ENCODE assay signal across 16 cellular contexts in genomic region chr2:222257645-222258044, GRCh38. TPM values are rescaled to one million over a fixed set of nuclear protein-coding genes. Genes with fewer than 3 reads are reported as not detected.
DNase-seq lines count a peak whose midpoint lies in the region; ATAC-seq, FAIRE-seq and TF ChIP-seq lines count a peak whose summit lies in the region.
"Had no signal": no experiment of that assay in that cellular context is flagged by ENCODE, and none has a peak within 500 bp of the region (broad histone marks: within the 10 kb centered on the region; RNA-seq: fewer than 3 reads in every experiment).

No MANE protein-coding gene starts in this region.

- peaks cover 71% of the 10 kb centered on the region for H3K27me3 Mint-ChIP-seq in type B pancreatic cell

- H3K36me3 Mint-ChIP-seq in type B pancreatic cell = no peaks in the 10 kb centered on the region

- H3K9ac ChIP-seq in H1 (replicated peaks in 1 of 4; ENCODE audit: extremely low read depth in 1 of 4, low read depth in 3 of 4, low read length in 3 of 4) (no peak overlapping the region), mesendoderm (ENCODE audit: low read length) (no peak overlapping the region)

- H3K4me3 Mint-ChIP-seq in type B pancreatic cell = no peak overlapping the region
- H3K4me3 Mint-ChIP-seq: CD4-positive, alpha-beta T cell had no signal

- H3K4me1 Mint-ChIP-seq in type B pancreatic cell (ENCODE audit: unreplicated experiment) = peaks cover 8% of the 10 kb centered on the region

- CTCF ChIA-PET in H1 (lab: Charles Lee; ENCODE audit: partially characterized antibody) = interaction anchor here (0.6 to 1.5 kb wide), 3 partner anchors 200 to 1529 kb away, joined by 3 to 4 read pairs (median 3); no protein-coding TSS in a partner anchor

- no peak for TF ChIP-seq RAD21 in H1 (IDR thresholded peaks at IDR 0.05 in 1 of 2, conservative IDR thresholded peaks at IDR 0.05 in 1 of 2; ENCODE audit: low read depth in 2 of 2, low read length in 2 of 2)

- H4K5ac ChIP-seq in H1 (ENCODE audit: insufficient read length, low read depth, low read length) (no peak overlapping the region), mesendoderm (ENCODE audit: low read length) (no peak overlapping the region)

- H2BK15ac ChIP-seq in H1 (ENCODE audit: low read length) (no peak overlapping the region), mesendoderm (replicated peaks; ENCODE audit: low read depth) (no peak overlapping the region)

- H3K23me2 ChIP-seq in H1 (ENCODE audit: low read depth, low read length) = no peaks in the 10 kb centered on the region

- no peak overlapping the region for H3K27ac ChIP-seq in H1 (ENCODE audit: low read depth, low read length)
- H3K27ac ChIP-seq in mesendoderm (ENCODE audit: low read depth, low read length) = no peak overlapping the region
- H3K27ac ChIP-seq in pancreas = no peak overlapping the region
- no peak overlapping the region for H3K27ac ChIP-seq in heart right ventricle
- H3K27ac ChIP-seq in stomach = no peak overlapping the region

- TF ChIP-seq POLR2A in H1 (IDR thresholded peaks at IDR 0.05; ENCODE audit: control extremely low read depth in 1 of 2, low read depth in 2 of 2, low read length in 2 of 2) = no peak
- no peak for TF ChIP-seq POLR2A in stomach (IDR thresholded peaks at IDR 0.05)

- TF ChIP-seq EP300 in H1 (IDR thresholded peaks at IDR 0.05; ENCODE audit: borderline replicate concordance in 1 of 2, low read depth in 2 of 2, low read length in 2 of 2) (no peak), stomach (IDR thresholded peaks at IDR 0.05) (no peak)

- H2AK5ac ChIP-seq in H1 (ENCODE audit: low read depth, low read length) = no peak overlapping the region
- H2AK5ac ChIP-seq in mesendoderm (ENCODE audit: low read length) = no peak overlapping the region

- H3K4ac ChIP-seq in H1 (replicated peaks; ENCODE audit: insufficient read length, low read depth, low read length) = no peak overlapping the region
- H3K4ac ChIP-seq in mesendoderm (ENCODE audit: low read depth, low read length) = no peak overlapping the region

- H4K8ac ChIP-seq in H1 (ENCODE audit: extremely low read depth, insufficient read depth, low read length) (no peak overlapping the region; the same call in 1 of the 2 replicates), mesendoderm (ENCODE audit: low read depth, low read length) (no peak overlapping the region)

- POLR2A ChIA-PET in H1 (lab: Charles Lee; ENCODE audit: partially characterized antibody) = interaction anchor here (1.2 kb wide), 1 partner anchor 9 kb away, joined by 3 read pairs; no protein-coding TSS in a partner anchor

- TF ChIP-seq CTCF in H1 (IDR thresholded peaks at IDR 0.05; ENCODE audit: control extremely low read depth in 1 of 3, insufficient read depth in 1 of 3, low read depth in 1 of 3, low read length in 3 of 3) (no peak), pancreas (IDR thresholded peaks at IDR 0.05) (no peak), heart right ventricle (IDR thresholded peaks at IDR 0.05) (no peak), type B pancreatic cell (conservative IDR thresholded peaks at IDR 0.05) (no peak), stomach (IDR thresholded peaks at IDR 0.05) (no peak)

- H2BK20ac ChIP-seq in H1 (ENCODE audit: low read length) = no peak overlapping the region

- H2BK12ac ChIP-seq in H1 (ENCODE audit: low read depth, low read length) = 0 out of 2 replicates have a peak overlapping the region, but pooled peaks have one; percentile 31

- H3K56ac ChIP-seq in H1 (replicated peaks; ENCODE audit: insufficient read length, low read depth, low read length) = no peak overlapping the region
- H3K56ac ChIP-seq in mesendoderm (ENCODE audit: low read length) = no peak overlapping the region

- H3K4me1 ChIP-seq in H1 (replicated peaks in 1 of 4; ENCODE audit: control insufficient read depth in 3 of 4, insufficient read depth in 4 of 4, low read length in 3 of 4) (peaks cover 0 to 11% (median 5%) of the 10 kb centered on the region in 4 experiments; a peak in 5 of 7 replicates), mesendoderm (ENCODE audit: control insufficient read depth, low read depth, low read length) (peaks cover 3% of the 10 kb centered on the region), pancreas (no peaks in the 10 kb centered on the region), heart right ventricle (no peaks in the 10 kb centered on the region), stomach (no peaks in the 10 kb centered on the region)

- H3K27ac Mint-ChIP-seq in type B pancreatic cell = no peak overlapping the region
- H3K27ac Mint-ChIP-seq: CD4-positive, alpha-beta T cell; H9 had no signal

- H3K14ac ChIP-seq in H1 (ENCODE audit: insufficient read length) = no peak overlapping the region

- DNase-seq in H7 = peak; percentile 21
- DNase-seq in H1 (ENCODE audit: low read depth in 1 of 2, low spot score in 2 of 2) = no peak
- no peak for DNase-seq in mesendoderm
- no peak for DNase-seq in pancreas
- DNase-seq in heart right ventricle = no peak
- no peak for DNase-seq in type B pancreatic cell (ENCODE audit: extremely low spot score, unreplicated experiment)
- DNase-seq in stomach = no peak
- DNase-seq: ACHN; C1 segment of cervical spinal cord; Calu3; CD4-positive, alpha-beta T cell; DMS 273 treated with DMSO at 0.1 percent for 48 hours; H9; IMR-90 had no signal

- FAIRE-seq in H1 (lab: Jason Lieb, UNC) (no peak), pancreas (lab: Jason Lieb, UNC) (no peak)

- H3K18ac ChIP-seq in H1 (ENCODE audit: extremely low read depth, low read length) (no peak overlapping the region), mesendoderm (ENCODE audit: low read length) (peak overlapping the region; percentile 22)

- no peak overlapping the region for H4K91ac ChIP-seq in H1 (replicated peaks; ENCODE audit: insufficient read length, low read length)

- no peaks in the 10 kb centered on the region for H3K79me1 ChIP-seq in H1 (ENCODE audit: low read depth, low read length)
- H3K79me1 ChIP-seq in mesendoderm (ENCODE audit: low read length) = no peaks in the 10 kb centered on the region

- intact Hi-C loops in pancreas (cut with DNase I) = no loop called here
- intact Hi-C loops in heart right ventricle (cut with DNase I) = no loop called here
- intact Hi-C loops in stomach (cut with DNase I; ENCODE audit: low total_unique reads) = no loop called here

- H3K4me3 ChIP-seq in H7 (ENCODE audit: insufficient read depth, low read depth, low read length) (no peak overlapping the region), H1 (ENCODE audit: extremely low read depth in 1 of 4, insufficient read depth in 2 of 4, low read depth in 3 of 4, low read length in 4 of 4) (no peak overlapping the region), mesendoderm (ENCODE audit: low read length) (no peak overlapping the region), pancreas (no peak overlapping the region), heart right ventricle (no peak overlapping the region), stomach (no peak overlapping the region)

- H3K9me3 ChIP-seq in H1 (ENCODE audit: insufficient read depth in 2 of 2, low read depth in 1 of 2, low read length in 1 of 2) = no peaks in the 10 kb centered on the region
- no peaks in the 10 kb centered on the region for H3K9me3 ChIP-seq in pancreas
- no peaks in the 10 kb centered on the region for H3K9me3 ChIP-seq in heart right ventricle
- no peaks in the 10 kb centered on the region for H3K9me3 ChIP-seq in stomach

- ATAC-seq in pancreas (no peak), heart right ventricle (no peak)

- no peaks in the 10 kb centered on the region; a peak in 1 of 4 replicates for H3K79me2 ChIP-seq in H1 (ENCODE audit: control insufficient read depth in 1 of 2, insufficient read depth in 2 of 2, low read length in 2 of 2)
- H3K79me2 ChIP-seq in mesendoderm (ENCODE audit: control insufficient read depth, insufficient read depth, low read length) = no peaks in the 10 kb centered on the region

- H3K9me3 Mint-ChIP-seq in type B pancreatic cell = no peaks in the 10 kb centered on the region
- H3K9me3 Mint-ChIP-seq: CD4-positive, alpha-beta T cell; H9 had no signal

- no peaks in the 10 kb centered on the region for H3K27me3 ChIP-seq in H7 (ENCODE audit: control insufficient read depth, insufficient read depth, low read length)
- no peaks in the 10 kb centered on the region; a peak in 1 of 7 replicates for H3K27me3 ChIP-seq in H1 (replicated peaks in 1 of 4; ENCODE audit: control insufficient read depth in 3 of 4, extremely low read depth in 1 of 4, insufficient read depth in 3 of 4, low read length in 3 of 4)
- no peaks in the 10 kb centered on the region for H3K27me3 ChIP-seq in mesendoderm (ENCODE audit: insufficient read depth, low read length, poor library complexity)
- peaks cover 0 to 16% (median 5%) of the 10 kb centered on the region in 4 donors for H3K27me3 ChIP-seq in pancreas
- H3K27me3 ChIP-seq in heart right ventricle = peaks cover 0 to 71% (median 31%) of the 10 kb centered on the region in 7 donors
- H3K27me3 ChIP-seq in stomach = peaks cover 0 to 28% (median 6%) of the 10 kb centered on the region in 3 donors

- H3K36me3 ChIP-seq in H7 (replicated peaks; ENCODE audit: control insufficient read depth, insufficient read depth, low read length) = no peaks in the 10 kb centered on the region
- no peaks in the 10 kb centered on the region for H3K36me3 ChIP-seq in H1 (ENCODE audit: control insufficient read depth in 2 of 4, insufficient read depth in 4 of 4, low read length in 3 of 4)
- H3K36me3 ChIP-seq in mesendoderm (ENCODE audit: control insufficient read depth, insufficient read depth, low read length) = no peaks in the 10 kb centered on the region
- H3K36me3 ChIP-seq in pancreas = no peaks in the 10 kb centered on the region
- no peaks in the 10 kb centered on the region for H3K36me3 ChIP-seq in heart right ventricle
- H3K36me3 ChIP-seq in stomach = no peaks in the 10 kb centered on the region

- H2BK5ac ChIP-seq in H1 (ENCODE audit: low read depth, low read length) (no peak overlapping the region), mesendoderm (ENCODE audit: low read length) (no peak overlapping the region)

- H3K4me2 ChIP-seq in H1 (ENCODE audit: insufficient read depth in 1 of 2, low read depth in 2 of 2, low read length in 2 of 2) = no peak overlapping the region
- no peak overlapping the region for H3K4me2 ChIP-seq in mesendoderm (ENCODE audit: low read length)

- no peaks in the 10 kb centered on the region for H4K20me1 ChIP-seq in H1 (replicated peaks in 1 of 2; ENCODE audit: control insufficient read depth in 1 of 2, insufficient read depth in 2 of 2, low read length in 2 of 2)

- WGBS in H1 (ENCODE audit: extremely low coverage in 1 of 2, insufficient coverage in 1 of 2, insufficient read length in 1 of 2, insufficient replicate concordance in 2 of 2, low coverage in 1 of 2, low lambda C conversion rate in 2 of 2, missing lambda C conversion rate in 1 of 2), 2 experiments = 39% methylated on average over 6 of the region's 6 CpGs; no CpG with 5 or more reads in 1 of the 2 experiments
- WGBS in mesendoderm (ENCODE audit: extremely low coverage, insufficient coverage, low lambda C conversion rate) = no CpG with 5 or more reads among the region's 6 CpGs
- WGBS in pancreas, 2 donors = 23 to 30% methylated on average over 6 of the region's 6 CpGs
- WGBS in heart right ventricle, 2 donors = 27 to 40% methylated on average over 6 of the region's 6 CpGs
- WGBS in stomach, 5 donors = 23 to 41% (median 25%) methylated on average over 6 of the region's 6 CpGs

- H2AFZ ChIP-seq in H1 (ENCODE audit: low read length) = 0 out of 2 replicates have a peak overlapping the region, but pooled peaks have one; percentile 41

- no peak overlapping the region for H2BK120ac ChIP-seq in H1 (replicated peaks; ENCODE audit: low read depth, low read length)
- H2BK120ac ChIP-seq in mesendoderm (ENCODE audit: low read depth, low read length) = no peak overlapping the region

- H3K23ac ChIP-seq in H1 (ENCODE audit: insufficient read length) (no peak overlapping the region), mesendoderm (ENCODE audit: low read length) (no peak overlapping the region)

RNA-seq across cellular contexts. Expression of gene PAX3, which starts 41.2 kb away (rescaled TPM):
- total RNA-seq in H7 (2014; rRNA removed; shearing (Covaris generic)) = not detected in 2 replicates
- not detected in 2 replicates for total RNA-seq in H1 (2021; fragmentation: NEBNext Ultra II Directional; extraction: Animal tissue kit (Norgen Biotek cat#: 25700))
- polyA plus RNA-seq in H1 (2011; rRNA removed) (0.33 and 0.35 TPM in 2 replicates), pancreas (not detected), heart right ventricle (under 1 TPM in 1 of 2 donors, not detected in 1; 0.01 TPM), stomach (not detected)
- 0.13 TPM for polyA plus RNA-seq in H1 (2011; cell fraction: cytosol; rRNA removed)
- 1.0 TPM for polyA plus RNA-seq in H1 (2011; cell fraction: nucleus; rRNA removed)
- 0.18 to 0.59 TPM (median 0.23 TPM) in 4 replicates for polyA plus RNA-seq in H1 (2012, experiment 1 of 2)
- 0.13 TPM for polyA plus RNA-seq in H1 (2012, experiment 2 of 2)
- not detected for polyA plus RNA-seq in H1 (2013, experiment 1 of 2)
- polyA plus RNA-seq in H1 (2013, experiment 2 of 2) = not detected
- polyA minus RNA-seq in H1 (2011; rRNA and poly(A)+ RNA removed) = 0.69 TPM in 1 of 2 replicates, not detected in the other
- polyA minus RNA-seq in H1 (2011; cell fraction: cytosol; rRNA and poly(A)+ RNA removed) = not detected
- polyA minus RNA-seq in H1 (2011; cell fraction: nucleus; rRNA and poly(A)+ RNA removed) = not detected
- polyA plus RNA-seq in mesendoderm (2013, experiment 1 of 2) = 0.08 TPM
- 0.03 TPM for polyA plus RNA-seq in mesendoderm (2013, experiment 2 of 2)
- total RNA-seq in pancreas (not detected), heart right ventricle (not detected), type B pancreatic cell (ENCODE audit: low replicate concordance) (66.7 TPM in 1 of 2 replicates, not detected in the other), stomach (not detected)
- total RNA-seq: A172; Calu3; CD4-positive, alpha-beta T cell; H9; HT-29; IMR-90 had no signal
- polyA plus RNA-seq: IMR-90 had no signal
